In the genomic region with DNA sequence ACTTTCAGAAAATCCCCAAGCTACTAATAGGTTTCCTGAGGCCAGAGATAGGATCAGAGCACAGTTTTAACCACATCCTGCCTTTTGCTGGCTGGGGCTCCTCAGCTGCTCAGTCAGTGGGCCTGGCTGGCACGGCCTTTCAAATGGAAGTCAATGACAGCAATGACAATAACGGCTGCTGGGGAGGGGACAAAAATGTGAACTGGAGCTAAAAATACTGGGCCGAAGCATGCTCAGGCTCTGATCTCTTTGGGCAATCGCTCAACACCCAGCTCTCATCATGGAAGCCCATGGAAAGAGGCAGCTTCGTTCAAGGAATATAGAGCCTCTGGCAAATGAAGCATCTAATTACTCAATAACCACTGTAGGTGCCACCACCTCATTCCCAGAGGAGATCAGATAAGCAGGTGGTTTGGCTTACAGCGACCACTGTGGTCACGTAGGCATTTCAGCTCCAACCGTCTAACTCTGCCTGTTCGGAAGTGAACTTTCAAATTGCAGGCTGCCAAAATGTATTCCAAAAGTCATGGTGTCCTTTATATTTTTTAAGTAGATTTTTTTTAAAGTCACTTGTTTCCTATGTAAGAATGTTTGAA, we compare ENCODE assay signal across 9 cellular contexts. TPM values are rescaled to one million over a fixed set of nuclear protein-coding genes. Genes with fewer than 3 reads are reported as not detected.
A peak's percentile ranks its signal among the peaks of the same experiment; 100 is the strongest.
DNase-seq lines count a peak whose midpoint lies in the region; ATAC-seq and TF ChIP-seq lines count a peak whose summit lies in the region.
"Had no signal": no experiment of that assay in that cellular context is flagged by ENCODE, and none has a peak within 500 bp of the region (broad histone marks: within the 10 kb centered on the region; RNA-seq: fewer than 3 reads in every experiment).

No MANE protein-coding gene starts in this region.

- peaks cover 25% of the 10 kb centered on the region for H3K4me1 ChIP-seq in A673 (ENCODE audit: insufficient read depth, low read length, poor library complexity, severe bottlenecking)
- no peaks in the 10 kb centered on the region for H3K4me1 ChIP-seq in mucosa of descending colon (ENCODE audit: low read depth)
- H3K4me1 ChIP-seq in foreskin keratinocyte = no peaks in the 10 kb centered on the region

- H3K36me3 ChIP-seq in A673 (ENCODE audit: insufficient read depth, low read length, poor library complexity, severe bottlenecking) = no peaks in the 10 kb centered on the region
- no peaks in the 10 kb centered on the region for H3K36me3 ChIP-seq in mucosa of descending colon (ENCODE audit: low read depth)

- DNase-seq in A673 (ENCODE audit: low spot score) (peak; percentile 81), SIG-M5 (lab: John Stamatoyannopoulos, UW) (peak; percentile 22), mucosa of descending colon (no peak), dermis blood vessel endothelial cell (no peak), NCI-H1417 (lab: John Stamatoyannopoulos, UW) (no peak), foreskin keratinocyte (no peak)

- POLR2A ChIA-PET in A673 (lab: Charles Lee; ENCODE audit: low non-redundant PET) = no interaction called here

- ATAC-seq in GM18909 (IDR thresholded peaks at IDR 0.05; ENCODE audit: poor library complexity, unreplicated experiment) (peak; percentile 93), HG03066 (IDR thresholded peaks at IDR 0.05; ENCODE audit: low read depth, unreplicated experiment) (peak; percentile 87), mucosa of descending colon (peak; percentile 14), foreskin keratinocyte (no peak)

- no TSS peak for BruUV-seq in A673 (replicated peaks; lab: Mats Ljungman, UMichigan)

- peaks cover 23% of the 10 kb centered on the region for H3K27me3 ChIP-seq in A673 (replicated peaks; ENCODE audit: insufficient read depth, low read depth, low read length, poor library complexity)
- peaks cover 33% of the 10 kb centered on the region for H3K27me3 ChIP-seq in foreskin keratinocyte

- CTCF ChIA-PET in A673 (lab: Charles Lee) = no interaction called here

- H3K9me3 ChIP-seq in A673 (ENCODE audit: low read depth, low read length, poor library complexity, severe bottlenecking) (no peaks in the 10 kb centered on the region), mucosa of descending colon (no peaks in the 10 kb centered on the region)

- H3K27ac ChIP-seq in A673 (ENCODE audit: low read depth, low read length, poor library complexity, severe bottlenecking) (no peak overlapping the region), foreskin keratinocyte (no peak overlapping the region)

- intact Hi-C loops in A673 (cut with micrococcal nuclease; ENCODE audit: unreplicated experiment) = no loop called here
- intact Hi-C loops in mucosa of descending colon (cut with DNase I, micrococcal nuclease) = no loop called here

- H3K4me3 ChIP-seq in A673 (ENCODE audit: low read depth, low read length, poor library complexity, severe bottlenecking) = no peak overlapping the region
- no peak overlapping the region for H3K4me3 ChIP-seq in mucosa of descending colon

- TF ChIP-seq CTCF in A673 (conservative IDR thresholded peaks at IDR 0.05; ENCODE audit: low read depth, low read length) = no peak
- no peak for TF ChIP-seq CTCF in mucosa of descending colon (IDR thresholded peaks at IDR 0.05)
- no peak for TF ChIP-seq CTCF in foreskin keratinocyte (conservative IDR thresholded peaks at IDR 0.05)

RNA-seq across cellular contexts. Expression of a gene that starts 14.3 kb away (rescaled TPM):
- total RNA-seq in A673 (2021) (8.6 and 10.4 TPM in 2 replicates), mucosa of descending colon (under 1 TPM in 2 of 3 donors, not detected in 1; 0.09 to 0.57 TPM), dermis blood vessel endothelial cell (not detected in 2 replicates), foreskin keratinocyte (0.35 TPM in 1 of 2 replicates, not detected in the other)
- 0.21 TPM in 1 of 2 replicates, not detected in the other for polyA plus RNA-seq in foreskin keratinocyte
- total RNA-seq: mononuclear cell had no signal

Comparison
In these comparisons a context has a peak if more than half of its experiments do, and no peak if none do; other contexts are left out.
1. DNase-seq: peak in A673 (single experiment) and SIG-M5 (single experiment); none in mucosa of descending colon (0 of 3), dermis blood vessel endothelial cell (single experiment), NCI-H1417 (0 of 3) and foreskin keratinocyte (0 of 2).